1 cellular context compared by ENCODE assay signal in the genomic region with DNA sequence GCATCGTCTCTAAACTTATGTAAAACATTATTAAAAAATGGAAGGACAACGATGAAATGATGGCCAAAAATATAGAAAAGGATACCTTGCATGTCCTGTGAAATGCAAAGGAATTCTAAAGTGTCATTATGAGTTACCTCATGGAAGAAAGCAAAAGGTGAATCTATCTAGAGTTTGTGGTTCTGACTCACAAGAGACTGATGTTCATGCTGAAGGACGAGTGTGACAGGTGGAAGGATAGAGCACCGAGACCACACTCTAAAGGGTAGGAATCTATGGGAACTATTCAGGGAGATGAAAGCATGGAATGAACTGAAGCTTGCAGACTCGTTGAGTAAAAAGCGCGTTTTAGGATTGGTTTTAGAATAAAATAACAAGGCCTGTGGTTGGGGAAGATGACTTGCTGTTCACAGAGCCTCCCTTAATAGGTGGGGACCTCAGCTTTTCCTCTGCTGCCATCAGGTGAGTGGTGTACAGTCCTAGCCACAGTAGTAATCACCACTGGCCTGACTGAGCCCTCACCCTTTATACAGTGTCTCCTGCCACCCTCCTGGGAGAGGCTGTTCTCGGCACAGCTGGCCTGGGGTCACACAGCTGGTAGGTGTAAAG.
TF ChIP-seq lines count a peak whose summit lies in the region.

No MANE protein-coding gene starts in this region.

TF ChIP-seq in K562, 482 proteins besides CTCF, POLR2A, EP300 and RAD21:
- no peak for TF ChIP-seq THRAP3 (IDR thresholded peaks at IDR 0.05; ENCODE audit: borderline replicate concordance)
- no peak for TF ChIP-seq SRF (CRISPR knock-in tag; IDR thresholded peaks at IDR 0.05)
- TF ChIP-seq HMG20B (CRISPR knock-in tag; IDR thresholded peaks at IDR 0.05) = no peak
- TF ChIP-seq XRCC4 (IDR thresholded peaks at IDR 0.05; ENCODE audit: extremely low read depth, insufficient read depth, insufficient read length) = no peak
- TF ChIP-seq MECOM (CRISPR knock-in tag; IDR thresholded peaks at IDR 0.05) = no peak
- TF ChIP-seq, protein P1, sequence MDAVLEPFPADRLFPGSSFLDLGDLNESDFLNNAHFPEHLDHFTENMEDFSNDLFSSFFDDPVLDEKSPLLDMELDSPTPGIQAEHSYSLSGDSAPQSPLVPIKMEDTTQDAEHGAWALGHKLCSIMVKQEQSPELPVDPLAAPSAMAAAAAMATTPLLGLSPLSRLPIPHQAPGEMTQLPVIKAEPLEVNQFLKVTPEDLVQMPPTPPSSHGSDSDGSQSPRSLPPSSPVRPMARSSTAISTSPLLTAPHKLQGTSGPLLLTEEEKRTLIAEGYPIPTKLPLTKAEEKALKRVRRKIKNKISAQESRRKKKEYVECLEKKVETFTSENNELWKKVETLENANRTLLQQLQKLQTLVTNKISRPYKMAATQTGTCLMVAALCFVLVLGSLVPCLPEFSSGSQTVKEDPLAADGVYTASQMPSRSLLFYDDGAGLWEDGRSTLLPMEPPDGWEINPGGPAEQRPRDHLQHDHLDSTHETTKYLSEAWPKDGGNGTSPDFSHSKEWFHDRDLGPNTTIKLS (IDR thresholded peaks at IDR 0.05; ENCODE audit: borderline replicate concordance, low read depth) = no peak
- no peak for TF ChIP-seq ZNF316 (IDR thresholded peaks at IDR 0.05)
